ENCODE assay signal across 8 cellular contexts in genomic region chr17:39402279-39402889, GRCh38. TPM values are rescaled to one million over a fixed set of nuclear protein-coding genes. Genes with fewer than 3 reads are reported as not detected.
DNase-seq lines count a peak whose midpoint lies in the region; ATAC-seq and TF ChIP-seq lines count a peak whose summit lies in the region.

No MANE protein-coding gene starts in this region.

- CTCF ChIA-PET in T-cell (lab: Charles Lee), result no interaction called here

- intact Hi-C loops in adrenal gland (cut with DNase I), result loop anchor here (10.0 kb wide), 1 partner anchor 128 kb away; no protein-coding TSS in a partner anchor
- intact Hi-C loops in heart right ventricle (cut with DNase I), result loop anchor here in 6 of 10 donors (5.0 to 10.0 kb wide), 4 partner anchors 118 to 128 kb away; no protein-coding TSS in a partner anchor
- intact Hi-C loops in thyroid gland (cut with DNase I), result no loop called here

- no peaks in the 10 kb centered on the region for H3K27me3 Mint-ChIP-seq in T-cell

- POLR2A ChIA-PET in T-cell (lab: Charles Lee), result interaction anchor here in 1 of 2 donors (0.7 kb wide), 1 partner anchor 1403 kb away, joined by 5 read pairs; no protein-coding TSS in a partner anchor

- WGBS in adrenal gland, 4 donors, result 0 to 2% (median 1%) methylated on average over 17 to 48 of the region's 48 CpGs
- 0% methylated on average over 46 to 48 of the region's 48 CpGs for WGBS in heart right ventricle, 2 donors
- 1 to 4% methylated on average over 11 to 17 of the region's 48 CpGs for WGBS in thyroid gland, 2 donors

- peak overlapping the region; percentile 79 to 94 for H3K27ac Mint-ChIP-seq in T-cell

- peak overlapping the region; percentile 93 to 95 (median 93) for H3K4me3 Mint-ChIP-seq in T-cell

- H3K9ac ChIP-seq in parathyroid adenoma, result no peak overlapping the region

- TF ChIP-seq CTCF in adrenal gland (IDR thresholded peaks at IDR 0.05) (no peak), heart right ventricle (IDR thresholded peaks at IDR 0.05) (no peak), parathyroid adenoma (IDR thresholded peaks at IDR 0.05) (no peak), thyroid gland (IDR thresholded peaks at IDR 0.05) (no peak)

- H3K4me3 ChIP-seq in adrenal gland (peak overlapping the region; percentile 28 to 98 (median 62)), heart right ventricle (peak overlapping the region; percentile 53 to 100 (median 96)), parathyroid adenoma (ENCODE audit: low read depth, low read length) (peak overlapping the region; percentile 93), thyroid gland (replicated peaks in 1 of 3) (peak overlapping the region; percentile 78 to 92 (median 91))

- H3K4me1 ChIP-seq in adrenal gland (replicated peaks in 1 of 2), result peaks cover 8 to 38% of the 10 kb centered on the region in 2 donors
- H3K4me1 ChIP-seq in heart right ventricle, result peaks cover 3 to 41% (median 28%) of the 10 kb centered on the region in 9 donors
- no peaks in the 10 kb centered on the region for H3K4me1 ChIP-seq in parathyroid adenoma
- H3K4me1 ChIP-seq in thyroid gland, result peaks cover 7 to 17% of the 10 kb centered on the region in 2 donors

- H3K4me1 Mint-ChIP-seq in T-cell, result peaks cover 24 to 52% (median 50%) of the 10 kb centered on the region in 3 donors

- peak overlapping the region; percentile 84 for H3K4me2 ChIP-seq in parathyroid adenoma (ENCODE audit: low read length)

- no peaks in the 10 kb centered on the region for H3K36me3 Mint-ChIP-seq in T-cell

- TF ChIP-seq POLR2A in adrenal gland (IDR thresholded peaks at IDR 0.05) (no peak), thyroid gland (IDR thresholded peaks at IDR 0.05) (no peak)

- peaks cover 0 to 10% of the 10 kb centered on the region in 2 donors for H3K36me3 ChIP-seq in adrenal gland (replicated peaks in 1 of 2)
- peaks cover 0 to 26% (median 4%) of the 10 kb centered on the region in 9 donors for H3K36me3 ChIP-seq in heart right ventricle
- no peaks in the 10 kb centered on the region for H3K36me3 ChIP-seq in parathyroid adenoma (ENCODE audit: control insufficient read depth, insufficient read depth, low read length)
- no peaks in the 10 kb centered on the region for H3K36me3 ChIP-seq in thyroid gland

- H3K27me3 ChIP-seq in adrenal gland (no peaks in the 10 kb centered on the region), heart right ventricle (no peaks in the 10 kb centered on the region), parathyroid adenoma (ENCODE audit: control insufficient read depth, insufficient read depth, low read length) (no peaks in the 10 kb centered on the region), thyroid gland (no peaks in the 10 kb centered on the region)

- H3K9me3 ChIP-seq in adrenal gland (replicated peaks in 1 of 3), result no peaks in the 10 kb centered on the region
- no peaks in the 10 kb centered on the region for H3K9me3 ChIP-seq in heart right ventricle
- H3K9me3 ChIP-seq in parathyroid adenoma (ENCODE audit: control insufficient read depth, low read length), result no peaks in the 10 kb centered on the region
- H3K9me3 ChIP-seq in thyroid gland, result no peaks in the 10 kb centered on the region

- ATAC-seq in HG02763 (IDR thresholded peaks at IDR 0.05; ENCODE audit: unreplicated experiment), result peak; percentile 63
- peak; percentile 64 to 69 (median 68) for ATAC-seq in T-cell (replicated peaks in 1 of 4)
- ATAC-seq in heart right ventricle, result peak; percentile 88 to 94 (median 91)

- peak overlapping the region; percentile 48 to 95 (median 89) for H3K27ac ChIP-seq in adrenal gland
- H3K27ac ChIP-seq in heart right ventricle, result peak overlapping the region; percentile 79 to 97 (median 92)
- peak overlapping the region; percentile 77 for H3K27ac ChIP-seq in parathyroid adenoma
- H3K27ac ChIP-seq in thyroid gland, result peak overlapping the region; percentile 82 to 86 (median 83)

- H3K79me2 ChIP-seq in parathyroid adenoma, result peaks cover 19% of the 10 kb centered on the region

- peak; percentile 76 for DNase-seq in GM04504 (ENCODE audit: low read depth)
- peak; percentile 93 for DNase-seq in NCI-H1436 (lab: John Stamatoyannopoulos, UW)
- peak; percentile 59 to 86 (median 74) for DNase-seq in T-cell
- DNase-seq in adrenal gland, result peak; percentile 90 to 96 (median 93)
- peak; percentile 91 to 93 for DNase-seq in heart right ventricle
- peak; percentile 93 for DNase-seq in thyroid gland

- H3K9me3 Mint-ChIP-seq in T-cell, result no peaks in the 10 kb centered on the region

- peak overlapping the region; percentile 97 for H2AFZ ChIP-seq in parathyroid adenoma

RNA-seq across cellular contexts. Expression of gene FBXL20, which starts 1.0 kb away (rescaled TPM):
- total RNA-seq in T-cell, result 10 to 100 TPM; 23.5 to 30.0 (median 26.2) TPM
- 10 to 100 TPM; 12.4 to 41.5 (median 22.8) TPM for total RNA-seq in adrenal gland
- polyA plus RNA-seq in adrenal gland, result 1 to 10 TPM; 3.7 to 9.1 (median 6.2) TPM
- total RNA-seq in heart right ventricle, result 10 to 100 TPM in 9 of 10 donors, 1 to 10 TPM in 1; 7.1 to 19.7 (median 15.7) TPM
- polyA plus RNA-seq in heart right ventricle, result 1 to 10 TPM; 1.7 to 3.9 TPM
- total RNA-seq in thyroid gland, result 10 to 100 TPM; 17.2 to 27.7 (median 22.2) TPM

RNA-seq across cellular contexts. Expression of gene MED1, which starts 48.7 kb away (rescaled TPM):
- total RNA-seq in T-cell (10 to 100 TPM; 41.4 to 55.6 (median 52.6) TPM), adrenal gland (10 to 100 TPM; 13.5 to 29.4 (median 26.7) TPM), heart right ventricle (10 to 100 TPM; 21.8 to 27.3 (median 25.8) TPM), thyroid gland (10 to 100 TPM; 22.4 to 29.6 (median 25.0) TPM)
- polyA plus RNA-seq in adrenal gland (10 to 100 TPM in 1 of 3 donors, 1 to 10 TPM in 2; 3.5 to 28.7 (median 6.7) TPM), heart right ventricle (1 to 10 TPM; 5.8 to 7.2 TPM)

RNA-seq across cellular contexts. Expression of gene CDK12, which starts 58.9 kb away (rescaled TPM):
- 100 to 1,000 TPM in 4 of 5 donors, 10 to 100 TPM in 1; 95.6 to 108 (median 104) TPM for total RNA-seq in T-cell
- 100 to 1,000 TPM in 1 of 8 donors, 10 to 100 TPM in 7; 23.4 to 206 (median 44.8) TPM for total RNA-seq in adrenal gland
- 10 to 100 TPM in 2 of 3 donors, 1 to 10 TPM in 1; 7.2 to 37.7 (median 17.6) TPM for polyA plus RNA-seq in adrenal gland
- 10 to 100 TPM; 20.0 to 29.3 (median 24.3) TPM for total RNA-seq in heart right ventricle
- polyA plus RNA-seq in heart right ventricle, result 1 to 10 TPM; 5.0 to 9.6 TPM
- 10 to 100 TPM; 46.1 to 71.6 (median 50.6) TPM for total RNA-seq in thyroid gland

Comparison
In these comparisons a context has a peak if more than half of its experiments do, and no peak if none do; other contexts are left out.
1. Peak in every context shown above with its lines: DNase-seq, ATAC-seq, H3K4me3 ChIP-seq and H3K27ac ChIP-seq.